8 cellular contexts compared by ENCODE assay signal in genomic region chr9:116494815-116495634, GRCh38.
DNase-seq lines count a peak whose midpoint lies in the region; ATAC-seq, FAIRE-seq and TF ChIP-seq lines count a peak whose summit lies in the region.

No MANE protein-coding gene starts in this region.

- H3K4me3 ChIP-seq in tibial nerve, result no peak overlapping the region

- no peaks in the 10 kb centered on the region for H3K4me1 Mint-ChIP-seq in activated CD4-positive, alpha-beta T cell treated with anti-CD3 and anti-CD28 coated beads for 36 hours
- H3K4me1 Mint-ChIP-seq in activated T-cell treated with anti-CD3 and anti-CD28 coated beads, Interleukin-2, amount 50 U/mL, for 72 hours (ENCODE audit: low read depth), result no peaks in the 10 kb centered on the region

- no peak for FAIRE-seq in HTR-8/SVneo (lab: Jason Lieb, UNC)

- H3K4me1 ChIP-seq in tibial nerve, result peaks cover 0 to 6% (median 0%) of the 10 kb centered on the region in 4 donors

- H3K36me3 Mint-ChIP-seq in activated CD4-positive, alpha-beta T cell treated with anti-CD3 and anti-CD28 coated beads for 36 hours (ENCODE audit: low read depth), result no peaks in the 10 kb centered on the region
- peaks cover 0 to 2% of the 10 kb centered on the region in 2 donors for H3K36me3 Mint-ChIP-seq in activated T-cell treated with anti-CD3 and anti-CD28 coated beads, Interleukin-2, amount 50 U/mL, for 72 hours (ENCODE audit: insufficient read depth in 2 of 2)

- H3K27me3 ChIP-seq in tibial nerve, result no peaks in the 10 kb centered on the region

- no peaks in the 10 kb centered on the region for H3K9me3 ChIP-seq in tibial nerve

- no peaks in the 10 kb centered on the region for H3K36me3 ChIP-seq in tibial nerve

- no peak for TF ChIP-seq EP300 in tibial nerve (IDR thresholded peaks at IDR 0.05)

- no peaks in the 10 kb centered on the region for H3K9me3 Mint-ChIP-seq in activated CD4-positive, alpha-beta T cell treated with anti-CD3 and anti-CD28 coated beads for 36 hours (ENCODE audit: low read depth)
- peaks cover 2 to 3% of the 10 kb centered on the region in 2 donors for H3K9me3 Mint-ChIP-seq in activated T-cell treated with anti-CD3 and anti-CD28 coated beads, Interleukin-2, amount 50 U/mL, for 72 hours

- intact Hi-C loops in activated CD4-positive, alpha-beta T cell treated with anti-CD3 and anti-CD28 coated beads for 36 hours (cut with DNase I, micrococcal nuclease), result loop anchor here (1.0 to 10.0 kb wide), 3 partner anchors 170 to 903 kb away; no protein-coding TSS in a partner anchor

- CTCF ChIA-PET in activated CD4-positive, alpha-beta T cell treated with anti-CD3 and anti-CD28 coated beads for 36 hours (lab: Charles Lee), result interaction anchor here (0.6 to 0.8 kb wide), 4 partner anchors 11 to 1473 kb away, joined by 3 to 4 read pairs (median 3); no protein-coding TSS in a partner anchor

- POLR2A ChIA-PET in activated CD4-positive, alpha-beta T cell treated with anti-CD3 and anti-CD28 coated beads for 36 hours (lab: Charles Lee), result interaction anchor here (0.6 kb wide), 1 partner anchor 29 kb away, joined by 3 read pairs; no protein-coding TSS in a partner anchor

- no peak overlapping the region for H3K27ac ChIP-seq in tibial nerve

- H3K27ac Mint-ChIP-seq in activated CD4-positive, alpha-beta T cell treated with anti-CD3 and anti-CD28 coated beads for 36 hours, result no peak overlapping the region
- no peak overlapping the region for H3K27ac Mint-ChIP-seq in activated T-cell treated with anti-CD3 and anti-CD28 coated beads, Interleukin-2, amount 50 U/mL, for 72 hours

- no peak for TF ChIP-seq POLR2A in tibial nerve (IDR thresholded peaks at IDR 0.05)

- no peak overlapping the region for H3K4me3 Mint-ChIP-seq in activated CD4-positive, alpha-beta T cell treated with anti-CD3 and anti-CD28 coated beads for 36 hours
- H3K4me3 Mint-ChIP-seq in activated T-cell treated with anti-CD3 and anti-CD28 coated beads, Interleukin-2, amount 50 U/mL, for 72 hours, result no peak overlapping the region

- peak; percentile 25 to 53 (median 42) for TF ChIP-seq CTCF in tibial nerve (IDR thresholded peaks at IDR 0.05)

- no peak for ATAC-seq in activated CD4-positive, alpha-beta T cell treated with anti-CD3 and anti-CD28 coated beads for 36 hours
- ATAC-seq in HG03521 (IDR thresholded peaks at IDR 0.05; ENCODE audit: unreplicated experiment), result peak; percentile 54
- peak in 1 of 2 donors; percentile 32 for ATAC-seq in activated T-cell treated with anti-CD3 and anti-CD28 coated beads, Interleukin-2, amount 50 U/mL, for 72 hours (replicated peaks in 1 of 2)

- 69 to 82% methylated on average over 5 of the region's 5 CpGs for WGBS in tibial nerve, 2 donors

- DNase-seq in activated CD4-positive, alpha-beta T cell treated with anti-CD3 and anti-CD28 coated beads for 36 hours, result peak; percentile 62
- DNase-seq in activated CD4-positive, alpha-beta T cell treated with anti-CD3 and anti-CD28 coated beads, Interleukin-2, amount 50 U/mL, for 4 hours, result no peak
- peak; percentile 29 to 34 for DNase-seq in activated T-cell treated with anti-CD3 and anti-CD28 coated beads, Interleukin-2, amount 50 U/mL, for 72 hours
- DNase-seq in iPS-NIHi11 (ENCODE audit: low spot score) (peak; percentile 47), tibial nerve (ENCODE audit: low spot score in 2 of 2) (no peak), putamen (ENCODE audit: low spot score) (no peak), HTR-8/SVneo (ENCODE audit: insufficient read length, low spot score) (no peak)

- H3K27me3 Mint-ChIP-seq in activated CD4-positive, alpha-beta T cell treated with anti-CD3 and anti-CD28 coated beads for 36 hours, result no peaks in the 10 kb centered on the region
- H3K27me3 Mint-ChIP-seq in activated T-cell treated with anti-CD3 and anti-CD28 coated beads, Interleukin-2, amount 50 U/mL, for 72 hours (ENCODE audit: low read depth), result no peaks in the 10 kb centered on the region

Comparison
In these comparisons a context has a peak if more than half of its experiments do, and no peak if none do; other contexts are left out.
1. DNase-seq: peak in activated CD4-positive, alpha-beta T cell treated with anti-CD3 and anti-CD28 coated beads for 36 hours (single experiment), activated T-cell treated with anti-CD3 and anti-CD28 coated beads, Interleukin-2, amount 50 U/mL, for 72 hours (2 of 2) and iPS-NIHi11 (single experiment); none in activated CD4-positive, alpha-beta T cell treated with anti-CD3 and anti-CD28 coated beads, Interleukin-2, amount 50 U/mL, for 4 hours (0 of 2), tibial nerve (0 of 2), putamen (single experiment) and HTR-8/SVneo (single experiment).